Comparison of ENCODE assay signal across 23 cellular contexts in the genomic region with DNA sequence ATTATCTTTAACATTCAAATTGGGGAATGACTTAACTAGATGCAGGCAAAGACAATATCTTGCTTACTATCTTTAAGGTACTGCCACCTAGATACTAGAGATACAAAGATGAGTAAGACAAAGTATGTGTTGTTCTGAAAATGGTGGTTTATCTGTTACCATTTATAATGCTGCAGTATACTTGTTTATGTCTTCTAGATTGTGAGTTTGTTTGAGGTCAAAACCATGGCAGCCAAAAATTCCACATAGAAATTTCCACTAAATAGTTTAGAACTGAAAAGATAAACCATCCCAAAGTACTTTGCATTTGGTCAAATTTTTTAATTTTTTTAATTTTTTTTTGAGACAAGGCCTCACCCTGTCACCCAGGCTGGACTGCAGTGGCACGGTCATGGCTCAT.
"Had no signal": no experiment of that assay in that cellular context is flagged by ENCODE, and none has a peak within 500 bp of the region (broad histone marks: within the 10 kb centered on the region; RNA-seq: fewer than 3 reads in every experiment).

No MANE protein-coding gene starts in this region.

- H3K9me3 ChIP-seq: esophagus muscularis mucosa, left ventricle myocardium inferior, lower lobe of right lung, psoas muscle, right lobe of liver, tibial artery, upper lobe of left lung, uterus had no signal

- H3K79me2 ChIP-seq: parathyroid adenoma had no signal

- H3K9me3 Mint-ChIP-seq: dendritic cell treated with granulocyte-macrophage colony-stimulating factor and Interleukin-4, amounts not matched to agents 40 ng/mL and 50 ng/mL, for 4 days; effector memory CD8-positive, alpha-beta T cell; memory B cell; naive thymus-derived CD4-positive, alpha-beta T cell; stimulated activated effector memory CD8-positive, alpha-beta T cell treated with anti-CD3 and anti-CD28 coated beads, Interleukin-12 subunit alpha, Interleukin-12 subunit beta, amount 100 ng/mL, for 72 hours; stimulated activated naive CD8-positive, alpha-beta T cell treated with anti-CD3 and anti-CD28 coated beads, Interleukin-15, Interleukin-2, amounts not matched to agents 100 ng/mL and 50 ng/mL, for 24 hours had no signal

- H3K4me1 Mint-ChIP-seq: memory B cell; naive thymus-derived CD4-positive, alpha-beta T cell; stimulated activated effector memory CD8-positive, alpha-beta T cell treated with anti-CD3 and anti-CD28 coated beads, Interleukin-12 subunit alpha, Interleukin-12 subunit beta, amount 100 ng/mL, for 72 hours had no signal

- H2AFZ ChIP-seq: parathyroid adenoma had no signal

- H3K27me3 Mint-ChIP-seq: dendritic cell treated with granulocyte-macrophage colony-stimulating factor and Interleukin-4, amounts not matched to agents 40 ng/mL and 50 ng/mL, for 4 days; effector memory CD8-positive, alpha-beta T cell; stimulated activated naive CD8-positive, alpha-beta T cell treated with anti-CD3 and anti-CD28 coated beads, Interleukin-15, Interleukin-2, amounts not matched to agents 100 ng/mL and 50 ng/mL, for 24 hours had no signal

- H3K27me3 ChIP-seq: esophagus muscularis mucosa, foreskin keratinocyte, right lobe of liver, tibial artery, upper lobe of left lung, uterus had no signal

- DNase-seq: effector memory CD8-positive, alpha-beta T cell; foreskin keratinocyte; kidney; left cardiac atrium; left ventricle myocardium inferior; lower lobe of right lung; naive thymus-derived CD4-positive, alpha-beta T cell; nephron progenitor cell; psoas muscle; retina; right lobe of liver; stimulated activated CD4-positive, alpha-beta T cell treated with anti-CD3 and anti-CD28 coated beads, Interleukin-4, amount 100 ng/mL, for 1 hour; stimulated activated CD8-positive, alpha-beta memory T cell treated with anti-CD3 and anti-CD28 coated beads, Interleukin-4, amount 100 ng/mL, for 48 hours; tibial artery; upper lobe of left lung; uterus had no signal

- H3K4me1 ChIP-seq: parathyroid adenoma, psoas muscle, right lobe of liver had no signal

- ATAC-seq: effector memory CD8-positive, alpha-beta T cell; foreskin keratinocyte; left cardiac atrium; lower lobe of right lung; naive thymus-derived CD4-positive, alpha-beta T cell; psoas muscle; right lobe of liver; stimulated activated effector memory CD8-positive, alpha-beta T cell treated with anti-CD3 and anti-CD28 coated beads, Interleukin-12 subunit alpha, Interleukin-12 subunit beta, amount 100 ng/mL, for 72 hours had no signal

- H3K9ac ChIP-seq: parathyroid adenoma had no signal

- H3K36me3 Mint-ChIP-seq: memory B cell; naive thymus-derived CD4-positive, alpha-beta T cell; stimulated activated effector memory CD8-positive, alpha-beta T cell treated with anti-CD3 and anti-CD28 coated beads, Interleukin-12 subunit alpha, Interleukin-12 subunit beta, amount 100 ng/mL, for 72 hours had no signal

- H3K27ac ChIP-seq: epithelial cell of prostate, esophagus muscularis mucosa, foreskin keratinocyte, left ventricle myocardium inferior, lower lobe of right lung, parathyroid adenoma, psoas muscle, right lobe of liver, tibial artery, upper lobe of left lung, uterus had no signal

- H3K4me3 Mint-ChIP-seq: dendritic cell treated with granulocyte-macrophage colony-stimulating factor and Interleukin-4, amounts not matched to agents 40 ng/mL and 50 ng/mL, for 4 days; effector memory CD8-positive, alpha-beta T cell; memory B cell; naive thymus-derived CD4-positive, alpha-beta T cell; nephron progenitor cell; stimulated activated effector memory CD8-positive, alpha-beta T cell treated with anti-CD3 and anti-CD28 coated beads, Interleukin-12 subunit alpha, Interleukin-12 subunit beta, amount 100 ng/mL, for 72 hours; stimulated activated naive CD8-positive, alpha-beta T cell treated with anti-CD3 and anti-CD28 coated beads, Interleukin-15, Interleukin-2, amounts not matched to agents 100 ng/mL and 50 ng/mL, for 24 hours had no signal

- H3K4me3 ChIP-seq: esophagus muscularis mucosa, left ventricle myocardium inferior, lower lobe of right lung, psoas muscle, right lobe of liver, tibial artery, upper lobe of left lung, uterus had no signal

- H3K36me3 ChIP-seq: esophagus muscularis mucosa, left ventricle myocardium inferior, lower lobe of right lung, right lobe of liver, tibial artery, upper lobe of left lung, uterus had no signal

- H3K27ac Mint-ChIP-seq: dendritic cell treated with granulocyte-macrophage colony-stimulating factor and Interleukin-4, amounts not matched to agents 40 ng/mL and 50 ng/mL, for 4 days; effector memory CD8-positive, alpha-beta T cell; memory B cell; naive thymus-derived CD4-positive, alpha-beta T cell; nephron progenitor cell; stimulated activated effector memory CD8-positive, alpha-beta T cell treated with anti-CD3 and anti-CD28 coated beads, Interleukin-12 subunit alpha, Interleukin-12 subunit beta, amount 100 ng/mL, for 72 hours; stimulated activated naive CD8-positive, alpha-beta T cell treated with anti-CD3 and anti-CD28 coated beads, Interleukin-15, Interleukin-2, amounts not matched to agents 100 ng/mL and 50 ng/mL, for 24 hours had no signal
